19 cellular contexts compared by ENCODE assay signal in genomic region chr7:14850039-14850438, GRCh38. TPM values are rescaled to one million over a fixed set of nuclear protein-coding genes. Genes with fewer than 3 reads are reported as not detected.
DNase-seq lines count a peak whose midpoint lies in the region; ATAC-seq lines count a peak whose summit lies in the region.
"Had no signal": no experiment of that assay in that cellular context is flagged by ENCODE, and none has a peak within 500 bp of the region (broad histone marks: within the 10 kb centered on the region; RNA-seq: fewer than 3 reads in every experiment).

No MANE protein-coding gene starts in this region.

- DNase-seq in A172 (ENCODE audit: low spot score) (peak; percentile 76), SIG-M5 treated with dmso at 0.1 percent for 504 hours (lab: John Stamatoyannopoulos, UW; ENCODE audit: unreplicated experiment) (peak; percentile 46), DMS114 treated with DMSO at 0.1 percent for 48 hours (lab: John Stamatoyannopoulos, UW; ENCODE audit: unreplicated experiment) (no peak), dermis blood vessel endothelial cell (no peak), NCI-H2029 (lab: John Stamatoyannopoulos, UW) (no peak)
- no peak for DNase-seq in stimulated activated CD4-positive, alpha-beta T cell treated with anti-CD3 and anti-CD28 coated beads, Interleukin-2, amount 100 ng/mL, for 24 hours
- DNase-seq: activated CD4-positive, alpha-beta T cell treated with anti-CD3 and anti-CD28 coated beads for 1 hour; activated CD8-positive, alpha-beta memory T cell treated with anti-CD3 and anti-CD28 coated beads, Interleukin-2, amount 10 ng/mL, durations not matched to agents 7 days and 5 days; activated gamma-delta T cell; amygdala; effector CD8-positive, alpha-beta T cell; naive thymus-derived CD4-positive, alpha-beta T cell; NCI-H1105 treated with DMSO at 0.1 percent for 48 hours; posterior cingulate gyrus; Right ventricle myocardium superior; stimulated activated CD4-positive, alpha-beta T cell treated with anti-CD3 and anti-CD28 coated beads, Interleukin-4, amount 100 ng/mL, for 1 hour had no signal

- ATAC-seq in GM18508 (IDR thresholded peaks at IDR 0.05; ENCODE audit: insufficient read depth, unreplicated experiment) (peak; percentile 65), HG03354 (IDR thresholded peaks at IDR 0.05; ENCODE audit: poor library complexity, severe bottlenecking, unreplicated experiment) (peak; percentile 55)
- ATAC-seq: activated CD8-positive, alpha-beta memory T cell treated with anti-CD3 and anti-CD28 coated beads, Interleukin-2, amount 10 ng/mL, durations not matched to agents 7 days and 5 days; naive thymus-derived CD4-positive, alpha-beta T cell had no signal

RNA-seq across cellular contexts. Expression of gene DGKB, which starts 52.5 kb away (rescaled TPM):
- 0.07 and 0.29 TPM in 2 replicates for total RNA-seq in A172 (2014; rRNA removed; shearing (Covaris generic))
- total RNA-seq in dermis blood vessel endothelial cell = not detected in 2 replicates
- total RNA-seq: activated CD8-positive, alpha-beta memory T cell treated with anti-CD3 and anti-CD28 coated beads, Interleukin-2, amount 10 ng/mL, durations not matched to agents 7 days and 5 days; fibroblast of lung; naive thymus-derived CD4-positive, alpha-beta T cell had no signal

Comparison
In these comparisons a context has a peak if more than half of its experiments do, and no peak if none do; other contexts are left out.
1. DNase-seq: peak in A172 (single experiment) and SIG-M5 treated with dmso at 0.1 percent for 504 hours (single experiment); none in DMS114 treated with DMSO at 0.1 percent for 48 hours (single experiment), dermis blood vessel endothelial cell (single experiment), stimulated activated CD4-positive, alpha-beta T cell treated with anti-CD3 and anti-CD28 coated beads, Interleukin-2, amount 100 ng/mL, for 24 hours (0 of 2) and NCI-H2029 (single experiment).